ENCODE assay signal across 8 cellular contexts in genomic region chr1:98405581-98406059, GRCh38.
DNase-seq lines count a peak whose midpoint lies in the region; ATAC-seq, FAIRE-seq and TF ChIP-seq lines count a peak whose summit lies in the region.

No MANE protein-coding gene starts in this region.

- intact Hi-C loops in Right ventricle myocardium inferior (cut with DNase I) = no loop called here

- FAIRE-seq in A549 (lab: Jason Lieb, UNC) = no peak

- no peak for TF ChIP-seq POLR2A in A549 (IDR thresholded peaks at IDR 0.05; ENCODE audit: low read length)

- CTCF ChIA-PET in A549 (lab: Yijun Ruan, JAX) = no interaction called here

- POLR2A ChIA-PET in A549 (lab: Yijun Ruan, JAX) = interaction anchor here (0.7 to 1.0 kb wide), 2 partner anchors 8 to 82 kb away, joined by 4 read pairs; no protein-coding TSS in a partner anchor

- TF ChIP-seq CTCF in A549 (IDR thresholded peaks at IDR 0.05) (no peak), WERI-Rb-1 (IDR thresholded peaks at IDR 0.05; ENCODE audit: low read depth, low read length) (no peak), right atrium auricular region (IDR thresholded peaks at IDR 0.05) (no peak)

- DNase-seq in A549 (ENCODE audit: low read depth in 1 of 2, low spot score in 1 of 2) (peak in 1 of 2 experiments; percentile 24), WERI-Rb-1 (no peak), SW 1271 (lab: John Stamatoyannopoulos, UW) (no peak), right atrium auricular region (ENCODE audit: low spot score) (no peak), Right ventricle myocardium inferior (ENCODE audit: missing footprints) (no peak), GM03348 (ENCODE audit: low spot score) (no peak)

- H3K4me3 ChIP-seq in A549 (no peak overlapping the region), WERI-Rb-1 (ENCODE audit: low read depth, low read length) (no peak overlapping the region), right atrium auricular region (no peak overlapping the region)

- no peak for TF ChIP-seq EP300 in A549 (IDR thresholded peaks at IDR 0.05)

- no peak for TF ChIP-seq RAD21 in A549 (conservative IDR thresholded peaks at IDR 0.05 in 1 of 2, IDR thresholded peaks at IDR 0.05 in 1 of 2)

- no peaks in the 10 kb centered on the region for H3K9me3 ChIP-seq in A549
- no peaks in the 10 kb centered on the region for H3K9me3 ChIP-seq in WERI-Rb-1 (ENCODE audit: severe bottlenecking)
- no peaks in the 10 kb centered on the region for H3K9me3 ChIP-seq in right atrium auricular region

- WGBS in A549 (ENCODE audit: missing lambda C conversion rate) = 2% methylated on average over 3 of the region's 3 CpGs

- ATAC-seq in A549 = peak; percentile 13 to 50; a peak in 3 of 6 replicates
- ATAC-seq in GM19395 (IDR thresholded peaks at IDR 0.05; ENCODE audit: unreplicated experiment) = peak; percentile 91
- ATAC-seq in HG03103 (IDR thresholded peaks at IDR 0.05; ENCODE audit: low read depth, unreplicated experiment) = peak; percentile 61
- ATAC-seq in Right ventricle myocardium inferior = no peak

- H3K27me3 ChIP-seq in WERI-Rb-1 (ENCODE audit: insufficient read depth, low read depth, severe bottlenecking) = no peaks in the 10 kb centered on the region
- H3K27me3 ChIP-seq in right atrium auricular region = no peaks in the 10 kb centered on the region

- H3K36me3 ChIP-seq in WERI-Rb-1 (no peaks in the 10 kb centered on the region), right atrium auricular region (no peaks in the 10 kb centered on the region)

- H3K4me1 ChIP-seq in A549 = peaks cover 27% of the 10 kb centered on the region
- H3K4me1 ChIP-seq in right atrium auricular region = no peaks in the 10 kb centered on the region

- H3K27ac ChIP-seq in A549 = peak overlapping the region in 1 of 2 experiments; percentile 48; a peak in 1 of 6 replicates
- H3K27ac ChIP-seq in WERI-Rb-1 = peak overlapping the region; percentile 34
- no peak overlapping the region for H3K27ac ChIP-seq in right atrium auricular region

- peak overlapping the region; percentile 69 for H3K4me2 ChIP-seq in A549

TF ChIP-seq in A549, 52 proteins besides CTCF, POLR2A, EP300 and RAD21:
- TF ChIP-seq RNF2 (IDR thresholded peaks at IDR 0.05; ENCODE audit: borderline replicate concordance, low read depth) (no peak), ZSCAN20 (CRISPR knock-in tag; IDR thresholded peaks at IDR 0.05) (no peak), ESRRA (IDR thresholded peaks at IDR 0.05; ENCODE audit: borderline replicate concordance, low read length) (no peak), CEBPB (IDR thresholded peaks at IDR 0.05) (no peak), SMC3 (IDR thresholded peaks at IDR 0.05) (no peak), KDM5A (IDR thresholded peaks at IDR 0.05) (no peak), FOSB (CRISPR knock-in tag; IDR thresholded peaks at IDR 0.05) (no peak), JUN (IDR thresholded peaks at IDR 0.05) (no peak), KDM1A (IDR thresholded peaks at IDR 0.05; ENCODE audit: low read depth) (no peak), EHF (CRISPR knock-in tag; IDR thresholded peaks at IDR 0.05) (no peak)
- TF ChIP-seq, protein P1, sequence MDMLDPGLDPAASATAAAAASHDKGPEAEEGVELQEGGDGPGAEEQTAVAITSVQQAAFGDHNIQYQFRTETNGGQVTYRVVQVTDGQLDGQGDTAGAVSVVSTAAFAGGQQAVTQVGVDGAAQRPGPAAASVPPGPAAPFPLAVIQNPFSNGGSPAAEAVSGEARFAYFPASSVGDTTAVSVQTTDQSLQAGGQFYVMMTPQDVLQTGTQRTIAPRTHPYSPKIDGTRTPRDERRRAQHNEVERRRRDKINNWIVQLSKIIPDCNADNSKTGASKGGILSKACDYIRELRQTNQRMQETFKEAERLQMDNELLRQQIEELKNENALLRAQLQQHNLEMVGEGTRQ (IDR thresholded peaks at IDR 0.05) = no peak
- TF ChIP-seq, protein P2, sequence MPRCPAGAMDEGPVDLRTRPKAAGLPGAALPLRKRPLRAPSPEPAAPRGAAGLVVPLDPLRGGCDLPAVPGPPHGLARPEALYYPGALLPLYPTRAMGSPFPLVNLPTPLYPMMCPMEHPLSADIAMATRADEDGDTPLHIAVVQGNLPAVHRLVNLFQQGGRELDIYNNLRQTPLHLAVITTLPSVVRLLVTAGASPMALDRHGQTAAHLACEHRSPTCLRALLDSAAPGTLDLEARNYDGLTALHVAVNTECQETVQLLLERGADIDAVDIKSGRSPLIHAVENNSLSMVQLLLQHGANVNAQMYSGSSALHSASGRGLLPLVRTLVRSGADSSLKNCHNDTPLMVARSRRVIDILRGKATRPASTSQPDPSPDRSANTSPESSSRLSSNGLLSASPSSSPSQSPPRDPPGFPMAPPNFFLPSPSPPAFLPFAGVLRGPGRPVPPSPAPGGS (IDR thresholded peaks at IDR 0.05) = no peak
